28 cellular contexts compared by ENCODE assay signal in the genomic region with DNA sequence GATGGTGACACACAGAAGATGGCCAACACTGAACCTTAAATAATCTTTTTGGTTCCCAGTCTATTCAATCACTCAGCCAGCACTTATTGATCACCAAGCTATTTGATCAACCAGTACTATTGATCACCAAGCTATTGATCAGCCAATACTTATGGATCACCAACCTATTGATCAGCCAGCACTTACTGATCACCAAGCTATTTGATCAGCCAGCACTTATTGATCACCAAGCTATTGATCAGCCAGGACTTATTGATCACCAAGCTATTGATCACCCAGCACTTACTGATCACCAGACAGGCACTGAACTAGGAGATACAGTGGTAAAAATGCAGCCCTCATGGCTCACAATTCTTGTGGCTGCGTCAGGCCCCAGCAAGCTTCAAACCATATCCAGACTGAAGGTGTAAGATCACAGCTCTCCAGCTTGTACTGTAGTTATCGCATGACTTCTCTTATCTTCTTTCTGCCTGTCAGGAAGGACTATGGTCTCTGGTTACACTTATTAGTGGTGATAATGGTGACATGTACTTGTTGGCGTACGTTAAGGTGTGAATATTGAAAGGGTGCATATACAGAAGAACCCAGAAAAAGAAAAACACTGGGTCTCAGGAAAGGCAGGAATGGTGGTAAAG.
"Had no signal": no experiment of that assay in that cellular context is flagged by ENCODE, and none has a peak within 500 bp of the region (broad histone marks: within the 10 kb centered on the region; RNA-seq: fewer than 3 reads in every experiment).

No MANE protein-coding gene starts in this region.

- H3K9me3 Mint-ChIP-seq: activated naive CD4-positive, alpha-beta T cell treated with anti-CD3 and anti-CD28 coated beads, Interleukin-2, amount 50 U/mL, for 24 hours; activated naive CD8-positive, alpha-beta T cell treated with anti-CD3 and anti-CD28 coated beads, Interleukin-2, amount 50 U/mL, for 24 hours; activated T-cell treated with anti-CD3 and anti-CD28 coated beads, Interleukin-2, amount 50 U/mL, for 4 hours; activated T-helper 17 cell treated with anti-CD3 and anti-CD28 coated beads, Interleukin-2, amount 50 U/mL, for 72 hours; memory B cell; neural crest cell had no signal

- H3K4me1 ChIP-seq: pancreas, prostate gland, spleen, testis, transverse colon had no signal

- H2AFZ ChIP-seq: hepatocyte had no signal

- FAIRE-seq: bronchial epithelial cell, colon, frontal cortex, pancreas had no signal

- H3K27me3 ChIP-seq: hepatocyte, pancreas, spleen, testis, transverse colon had no signal

- H3K4me1 Mint-ChIP-seq: activated naive CD4-positive, alpha-beta T cell treated with anti-CD3 and anti-CD28 coated beads, Interleukin-2, amount 50 U/mL, for 24 hours; activated T-helper 17 cell treated with anti-CD3 and anti-CD28 coated beads, Interleukin-2, amount 50 U/mL, for 72 hours had no signal

- H3K36me3 ChIP-seq: pancreas, prostate gland, spleen, transverse colon had no signal

- H3K4me3 Mint-ChIP-seq: activated naive CD4-positive, alpha-beta T cell treated with anti-CD3 and anti-CD28 coated beads, Interleukin-2, amount 50 U/mL, for 24 hours; activated naive CD8-positive, alpha-beta T cell treated with anti-CD3 and anti-CD28 coated beads, Interleukin-2, amount 50 U/mL, for 24 hours; activated T-cell treated with anti-CD3 and anti-CD28 coated beads, Interleukin-2, amount 50 U/mL, for 4 hours; activated T-helper 17 cell treated with anti-CD3 and anti-CD28 coated beads, Interleukin-2, amount 50 U/mL, for 72 hours; memory B cell; naive thymus-derived CD4-positive, alpha-beta T cell; neural crest cell had no signal

- H3K36me3 Mint-ChIP-seq: activated naive CD4-positive, alpha-beta T cell treated with anti-CD3 and anti-CD28 coated beads, Interleukin-2, amount 50 U/mL, for 24 hours; memory B cell had no signal

- H3K27ac ChIP-seq: epithelial cell of prostate, hepatocyte, pancreas, prostate gland, testis, transverse colon, VCaP had no signal

- DNase-seq: activated CD4-positive, alpha-beta T cell treated with anti-CD3 and anti-CD28 coated beads for 4 hours; activated CD4-positive, alpha-beta T cell treated with anti-CD3 and anti-CD28 coated beads, Interleukin-2, amount 50 U/mL, for 48 hours; activated CD8-positive, alpha-beta memory T cell treated with anti-CD3 and anti-CD28 coated beads, Interleukin-2, amount 50 U/mL, for 48 hours; activated naive CD8-positive, alpha-beta T cell treated with anti-CD3 and anti-CD28 coated beads, Interleukin-2, amount 50 U/mL, for 24 hours; activated T-cell treated with anti-CD3 and anti-CD28 coated beads, Interleukin-2, amount 50 U/mL, for 4 hours; dermis blood vessel endothelial cell; effector CD4-positive, alpha-beta T cell; islet precursor cell; midbrain; naive thymus-derived CD4-positive, alpha-beta T cell; nucleus accumbens; pancreas; stimulated activated naive CD4-positive, alpha-beta T cell treated with Interleukin-2 at 50 U/mL for 16 hours; T-helper 2 cell; testis; transverse colon had no signal

- H3K9me3 ChIP-seq: pancreas, prostate gland, spleen, testis, transverse colon had no signal

- H3K27me3 Mint-ChIP-seq: activated naive CD4-positive, alpha-beta T cell treated with anti-CD3 and anti-CD28 coated beads, Interleukin-2, amount 50 U/mL, for 24 hours; activated naive CD8-positive, alpha-beta T cell treated with anti-CD3 and anti-CD28 coated beads, Interleukin-2, amount 50 U/mL, for 24 hours; activated T-helper 17 cell treated with anti-CD3 and anti-CD28 coated beads, Interleukin-2, amount 50 U/mL, for 72 hours; memory B cell had no signal

- H3K27ac Mint-ChIP-seq: activated naive CD4-positive, alpha-beta T cell treated with anti-CD3 and anti-CD28 coated beads, Interleukin-2, amount 50 U/mL, for 24 hours; activated naive CD8-positive, alpha-beta T cell treated with anti-CD3 and anti-CD28 coated beads, Interleukin-2, amount 50 U/mL, for 24 hours; activated T-helper 17 cell treated with anti-CD3 and anti-CD28 coated beads, Interleukin-2, amount 50 U/mL, for 72 hours; naive thymus-derived CD4-positive, alpha-beta T cell had no signal

- H3K4me3 ChIP-seq: hepatocyte, pancreas, prostate gland, spleen, testis, transverse colon had no signal

- ATAC-seq: activated naive CD8-positive, alpha-beta T cell treated with anti-CD3 and anti-CD28 coated beads, Interleukin-2, amount 50 U/mL, for 24 hours; activated T-cell treated with anti-CD3 and anti-CD28 coated beads, Interleukin-2, amount 50 U/mL, for 4 hours; activated T-helper 17 cell treated with anti-CD3 and anti-CD28 coated beads, Interleukin-2, amount 50 U/mL, for 72 hours; naive thymus-derived CD4-positive, alpha-beta T cell; pancreas had no signal

- H3K4me2 ChIP-seq: hepatocyte had no signal

- H3K79me2 ChIP-seq: hepatocyte had no signal
